ENCODE assay signal across 10 cellular contexts in genomic region chr17:81422776-81423697, GRCh38. TPM values are rescaled to one million over a fixed set of nuclear protein-coding genes. Genes with fewer than 3 reads are reported as not detected.
A peak's percentile ranks its signal among the peaks of the same experiment; 100 is the strongest.
DNase-seq lines count a peak whose midpoint lies in the region; ATAC-seq and TF ChIP-seq lines count a peak whose summit lies in the region.
"Had no signal": no experiment of that assay in that cellular context is flagged by ENCODE, and none has a peak within 500 bp of the region (broad histone marks: within the 10 kb centered on the region; RNA-seq: fewer than 3 reads in every experiment).

No MANE protein-coding gene starts in this region.

- peak overlapping the region; percentile 4 for H2BK5ac ChIP-seq in trophoblast cell (ENCODE audit: low read depth, low read length, poor library complexity)

- H4K91ac ChIP-seq in trophoblast cell (ENCODE audit: low read depth, low read length): peak overlapping the region; percentile 88

- ATAC-seq in HG03045 (IDR thresholded peaks at IDR 0.05; ENCODE audit: unreplicated experiment) (no peak), HG03521 (IDR thresholded peaks at IDR 0.05; ENCODE audit: unreplicated experiment) (no peak)
- no peak for ATAC-seq in activated naive CD4-positive, alpha-beta T cell treated with anti-CD3 and anti-CD28 coated beads, Interleukin-2, amount 50 U/mL, for 72 hours

- H3K9ac ChIP-seq in SK-N-MC (ENCODE audit: insufficient read length) (peak overlapping the region; percentile 33), trophoblast cell (ENCODE audit: low read length) (no peak overlapping the region)

- H3K4me3 ChIP-seq in SK-N-MC: no peak overlapping the region
- H3K4me3 ChIP-seq in fibroblast of villous mesenchyme (ENCODE audit: low read depth, low read length): peak overlapping the region; percentile 27
- no peak overlapping the region for H3K4me3 ChIP-seq in trophoblast cell (ENCODE audit: low read depth, low read length)

- H3K14ac ChIP-seq in trophoblast cell (ENCODE audit: low read length): peak overlapping the region; percentile 62

- WGBS in trophoblast cell (ENCODE audit: extremely low coverage, insufficient coverage, insufficient read length): no CpG with 5 or more reads among the region's 34 CpGs

- no peaks in the 10 kb centered on the region for H3K36me3 Mint-ChIP-seq in activated naive CD4-positive, alpha-beta T cell treated with anti-CD3 and anti-CD28 coated beads, Interleukin-2, amount 50 U/mL, for 72 hours

- H3K36me3 ChIP-seq in SK-N-MC (ENCODE audit: insufficient read depth, low read length) (peaks cover 6% of the 10 kb centered on the region; the same call in 1 of the 2 replicates), trophoblast cell (ENCODE audit: control insufficient read depth in 1 of 2, insufficient read depth in 2 of 2, low read length in 2 of 2) (no peaks in the 10 kb centered on the region)

- no peaks in the 10 kb centered on the region for H3K27me3 ChIP-seq in trophoblast cell (ENCODE audit: insufficient read depth, low read length)

- H2AK5ac ChIP-seq in trophoblast cell (ENCODE audit: low read length): peak overlapping the region; percentile 40

- H3K9me3 ChIP-seq in SK-N-MC (ENCODE audit: low read depth, low read length): no peaks in the 10 kb centered on the region
- H3K9me3 ChIP-seq in trophoblast cell (ENCODE audit: insufficient read depth, low read depth, low read length): peaks cover 14% of the 10 kb centered on the region

- no peaks in the 10 kb centered on the region for H3K9me3 Mint-ChIP-seq in activated naive CD4-positive, alpha-beta T cell treated with anti-CD3 and anti-CD28 coated beads, Interleukin-2, amount 50 U/mL, for 72 hours

- H4K12ac ChIP-seq in trophoblast cell (ENCODE audit: low read depth, low read length): no peak overlapping the region

- H2BK12ac ChIP-seq in trophoblast cell (ENCODE audit: low read length): peak overlapping the region; percentile 13

- peaks cover 11 to 16% of the 10 kb centered on the region in 2 experiments for H3K4me1 ChIP-seq in trophoblast cell (ENCODE audit: control insufficient read depth in 1 of 2, insufficient read depth in 2 of 2, low read length in 2 of 2)

- no peak overlapping the region for H3K23ac ChIP-seq in trophoblast cell (ENCODE audit: low read length)

- no peak overlapping the region for H3K27ac Mint-ChIP-seq in activated naive CD4-positive, alpha-beta T cell treated with anti-CD3 and anti-CD28 coated beads, Interleukin-2, amount 50 U/mL, for 72 hours

- peak overlapping the region; percentile 22 for H3K4ac ChIP-seq in trophoblast cell (ENCODE audit: low read depth, low read length)

- no peaks in the 10 kb centered on the region for H3K79me2 ChIP-seq in trophoblast cell (ENCODE audit: control insufficient read depth, insufficient read depth, low read length, poor library complexity)

- H2AFZ ChIP-seq in trophoblast cell (ENCODE audit: insufficient read depth, low read length, poor library complexity): peak overlapping the region; percentile 8

- H3K79me1 ChIP-seq in trophoblast cell (ENCODE audit: low read length): peaks cover 12% of the 10 kb centered on the region

- DNase-seq in CD1c-positive myeloid dendritic cell (ENCODE audit: extremely low spot score) (peak; percentile 77), SK-N-MC (ENCODE audit: low read depth, low spot score) (no peak), fibroblast of villous mesenchyme (ENCODE audit: low read depth) (peak; percentile 95), trophoblast cell (peak; percentile 18 to 43), NCI-H146 (lab: John Stamatoyannopoulos, UW) (no peak)
- no peak for DNase-seq in activated naive CD4-positive, alpha-beta T cell treated with anti-CD3 and anti-CD28 coated beads, Interleukin-2, amount 50 U/mL, for 72 hours (ENCODE audit: low spot score in 2 of 2)
- DNase-seq: central memory CD4-positive, alpha-beta T cell; NCI-H526 had no signal

- H3K18ac ChIP-seq in trophoblast cell (ENCODE audit: low read length): peak overlapping the region; percentile 39

- no peak overlapping the region for H4K8ac ChIP-seq in trophoblast cell (ENCODE audit: low read depth, low read length)

- no peak for TF ChIP-seq CTCF in fibroblast of villous mesenchyme (IDR thresholded peaks at IDR 0.05; ENCODE audit: insufficient read depth, low read depth, low read length)

- no peak overlapping the region for H3K4me2 ChIP-seq in trophoblast cell (ENCODE audit: low read length)

- H3K27ac ChIP-seq in SK-N-MC: peak overlapping the region; percentile 79
- H3K27ac ChIP-seq in trophoblast cell (ENCODE audit: low read depth, low read length): peak overlapping the region; percentile 36

- H2BK120ac ChIP-seq in trophoblast cell (ENCODE audit: insufficient read depth, low read length, poor library complexity): peak overlapping the region; percentile 44

RNA-seq across cellular contexts. Expression of gene BAHCC1, which starts 27.8 kb away (rescaled TPM):
- total RNA-seq in fibroblast of villous mesenchyme: 6.5 and 8.4 TPM in 2 replicates
- polyA plus RNA-seq in trophoblast cell (2013): 2.8 and 3.1 TPM in 2 replicates
- under 1 TPM in 1 of 2 donors, not detected in 1; 0.16 TPM for total RNA-seq in activated naive CD4-positive, alpha-beta T cell treated with anti-CD3 and anti-CD28 coated beads, Interleukin-2, amount 50 U/mL, for 72 hours

Comparison
In these comparisons a context has a peak if more than half of its experiments do, and no peak if none do; other contexts are left out.
1. DNase-seq: peak in CD1c-positive myeloid dendritic cell (single experiment), fibroblast of villous mesenchyme (single experiment) and trophoblast cell (2 of 2); none in SK-N-MC (single experiment), NCI-H146 (single experiment) and activated naive CD4-positive, alpha-beta T cell treated with anti-CD3 and anti-CD28 coated beads, Interleukin-2, amount 50 U/mL, for 72 hours (0 of 2).